1 cellular context compared by ENCODE assay signal in genomic region chr5:124692324-124692723, GRCh38.
TF ChIP-seq lines count a peak whose summit lies in the region.

No MANE protein-coding gene starts in this region.

TF ChIP-seq in GM23338, 12 proteins besides CTCF, POLR2A, EP300 and RAD21 (continued from another document):
- no peak for TF ChIP-seq ZNF462 (CRISPR knock-in tag; IDR thresholded peaks at IDR 0.05)
- TF ChIP-seq CREB1 (CRISPR knock-in tag; IDR thresholded peaks at IDR 0.05; ENCODE audit: low read depth) = no peak
- no peak for TF ChIP-seq POLR2AphosphoS5 (IDR thresholded peaks at IDR 0.05; ENCODE audit: low read depth)
- TF ChIP-seq REST (IDR thresholded peaks at IDR 0.05; ENCODE audit: unreplicated experiment) = no peak
TF ChIP-seq in GM23338: peak in this region for 0.
